In genomic region chr20:35329435-35330139, GRCh38 we compare ENCODE assay signal across 9 cellular contexts. TPM values are rescaled to one million over a fixed set of nuclear protein-coding genes. Genes with fewer than 3 reads are reported as not detected.
DNase-seq lines count a peak whose midpoint lies in the region; ATAC-seq, FAIRE-seq and TF ChIP-seq lines count a peak whose summit lies in the region.
"Had no signal": no experiment of that assay in that cellular context is flagged by ENCODE, and none has a peak within 500 bp of the region (broad histone marks: within the 10 kb centered on the region; RNA-seq: fewer than 3 reads in every experiment).

No MANE protein-coding gene starts in this region.

- H3K4me1 Mint-ChIP-seq in MCF 10A (ENCODE audit: insufficient read depth, unreplicated experiment) = peaks cover 34% of the 10 kb centered on the region

- peaks cover 4% of the 10 kb centered on the region for H3K36me3 Mint-ChIP-seq in MCF 10A (ENCODE audit: insufficient read depth, unreplicated experiment)

- peak overlapping the region; percentile 58 for H3K27ac Mint-ChIP-seq in MCF 10A (ENCODE audit: low read depth, unreplicated experiment)

- DNase-seq in MCF 10A (ENCODE audit: unreplicated experiment) = peak; percentile 82
- DNase-seq in breast epithelium (ENCODE audit: low spot score in 2 of 2) = no peak
- peak; percentile 17 for DNase-seq in NCI-H1694 treated with DMSO at 0.1 percent for 48 hours (lab: John Stamatoyannopoulos, UW)
- peak; percentile 66 for DNase-seq in activated CD8-positive, alpha-beta memory T cell treated with anti-CD3 and anti-CD28 coated beads for 24 hours
- peak; percentile 91 for DNase-seq in iPS-NIHi7 (ENCODE audit: extremely low spot score)
- DNase-seq in stomach = peak; percentile 60
- no peak for DNase-seq in H54 (ENCODE audit: insufficient read length, low spot score)

- H3K27me3 ChIP-seq in breast epithelium (no peaks in the 10 kb centered on the region), stomach (no peaks in the 10 kb centered on the region)

- H3K27me3 Mint-ChIP-seq in MCF 10A (ENCODE audit: insufficient read depth, unreplicated experiment) = no peaks in the 10 kb centered on the region

- H3K27ac ChIP-seq in breast epithelium = no peak overlapping the region
- no peak overlapping the region for H3K27ac ChIP-seq in stomach

- no peaks in the 10 kb centered on the region for H3K9me3 ChIP-seq in breast epithelium
- H3K9me3 ChIP-seq in stomach = no peaks in the 10 kb centered on the region

- H3K4me3 ChIP-seq in breast epithelium = no peak overlapping the region
- no peak overlapping the region for H3K4me3 ChIP-seq in stomach

- no TSS peak for BruUV-seq in MCF 10A (replicated peaks; lab: Mats Ljungman, UMichigan)

- CTCF ChIA-PET in MCF 10A (lab: Yijun Ruan, JAX) = interaction anchor here (0.6 to 7.0 kb wide), 16 partner anchors 9 to 186 kb away, joined by 3 to 151 read pairs (median 4); no protein-coding TSS in a partner anchor

- POLR2A ChIA-PET in MCF 10A (lab: Yijun Ruan, JAX) = interaction anchor here (0.7 to 11.2 kb wide), 13 partner anchors 9 to 186 kb away, joined by 3 to 227 read pairs (median 3); partner anchors contain the start of genes EIF6 and MMP24OS

- H3K36me3 ChIP-seq in breast epithelium (no peaks in the 10 kb centered on the region), stomach (no peaks in the 10 kb centered on the region)

- TF ChIP-seq EP300 in stomach (IDR thresholded peaks at IDR 0.05) = no peak

- intact Hi-C loops in MCF 10A (cut with micrococcal nuclease) (loop anchor here (1.0 kb wide), 1 partner anchor 25 kb away; no protein-coding TSS in a partner anchor), breast epithelium (cut with DNase I; ENCODE audit: low total_unique reads) (no loop called here), stomach (cut with DNase I; ENCODE audit: low total_unique reads) (no loop called here)

- H3K4me1 ChIP-seq in breast epithelium (no peaks in the 10 kb centered on the region), stomach (peaks cover 5 to 54% (median 32%) of the 10 kb centered on the region in 4 donors)

- WGBS in stomach, 5 donors = 42 to 70% (median 47%) methylated on average over 4 of the region's 4 CpGs

- no peak for FAIRE-seq in H54 (lab: Jason Lieb, UNC)
- FAIRE-seq: colon had no signal

- TF ChIP-seq CTCF in MCF 10A (IDR thresholded peaks at IDR 0.05; ENCODE audit: unreplicated experiment) (peak; percentile 56), breast epithelium (IDR thresholded peaks at IDR 0.05) (no peak), stomach (IDR thresholded peaks at IDR 0.05) (peak in 3 of 7 experiments; percentile 13 to 44 (median 27))

- no peak for TF ChIP-seq POLR2A in breast epithelium (IDR thresholded peaks at IDR 0.05)
- no peak for TF ChIP-seq POLR2A in stomach (IDR thresholded peaks at IDR 0.05)
- no peak for TF ChIP-seq POLR2A in GM18505 (IDR thresholded peaks at IDR 0.05; ENCODE audit: borderline replicate concordance, extremely low read depth, insufficient read depth, insufficient read length)
- TF ChIP-seq POLR2A in H54 (IDR thresholded peaks at IDR 0.05; ENCODE audit: low read depth, low read length) = no peak

- H3K4me3 Mint-ChIP-seq in MCF 10A (ENCODE audit: unreplicated experiment) = no peak overlapping the region

- no peaks in the 10 kb centered on the region for H3K9me3 Mint-ChIP-seq in MCF 10A (ENCODE audit: unreplicated experiment)

- ATAC-seq in GM18505 (IDR thresholded peaks at IDR 0.05; ENCODE audit: unreplicated experiment) = no peak

RNA-seq across cellular contexts. Expression of gene FAM83C, which starts 37.4 kb away (rescaled TPM):
- not detected in 2 replicates for total RNA-seq in MCF 10A (2022)
- total RNA-seq in breast epithelium = under 1 TPM in 1 of 3 donors, not detected in 2; 0.15 TPM
- total RNA-seq in stomach = not detected
- polyA plus RNA-seq in stomach = 1 to 10 TPM in 1 of 3 donors, not detected in 2; 6.5 TPM

RNA-seq across cellular contexts. Expression of gene EIF6, which starts 45.0 kb away (rescaled TPM):
- total RNA-seq in MCF 10A (2022) = 322 and 354 TPM in 2 replicates
- total RNA-seq in breast epithelium = 10 to 100 TPM; 81.9 to 98.6 (median 88.0) TPM
- total RNA-seq in stomach = 10 to 100 TPM; 16.3 to 99.5 (median 88.9) TPM
- 100 to 1,000 TPM; 123 to 163 (median 163) TPM for polyA plus RNA-seq in stomach

RNA-seq across cellular contexts. Expression of gene MMP24OS, which starts 51.7 kb away (rescaled TPM):
- total RNA-seq in MCF 10A (2022) = 43.2 and 52.2 TPM in 2 replicates
- total RNA-seq in breast epithelium = 10 to 100 TPM; 17.4 to 34.1 (median 32.9) TPM
- total RNA-seq in stomach = 10 to 100 TPM; 16.2 to 70.7 (median 37.9) TPM
- 10 to 100 TPM; 27.3 to 82.4 (median 58.3) TPM for polyA plus RNA-seq in stomach

Comparison
In these comparisons a context has a peak if more than half of its experiments do, and no peak if none do; other contexts are left out.
1. DNase-seq: peak in MCF 10A (single experiment), NCI-H1694 treated with DMSO at 0.1 percent for 48 hours (single experiment), activated CD8-positive, alpha-beta memory T cell treated with anti-CD3 and anti-CD28 coated beads for 24 hours (single experiment), iPS-NIHi7 (single experiment) and stomach (single experiment); none in breast epithelium (0 of 2) and H54 (single experiment).